23 cellular contexts compared by ENCODE assay signal in genomic region chr12:24679135-24679534, GRCh38.
DNase-seq lines count a peak whose midpoint lies in the region; ATAC-seq and TF ChIP-seq lines count a peak whose summit lies in the region.
"Had no signal": no experiment of that assay in that cellular context is flagged by ENCODE, and none has a peak within 500 bp of the region (broad histone marks: within the 10 kb centered on the region; RNA-seq: fewer than 3 reads in every experiment).

No MANE protein-coding gene starts in this region.

- H3K9me3 ChIP-seq in left lung (peaks cover 0 to 6% of the 10 kb centered on the region in 2 donors), upper lobe of right lung (no peaks in the 10 kb centered on the region)
- H3K9me3 ChIP-seq: A549, right atrium auricular region had no signal

- DNase-seq in Right ventricle myocardium superior: no peak
- no peak for DNase-seq in Right ventricle myocardium inferior (ENCODE audit: missing footprints)
- DNase-seq in choroid plexus epithelial cell (ENCODE audit: low read depth): peak; percentile 85
- DNase-seq in left lung: no peak
- DNase-seq in upper lobe of right lung: no peak
- no peak for DNase-seq in activated naive CD4-positive, alpha-beta T cell treated with anti-CD3 and anti-CD28 coated beads, Interleukin-2, amount 50 U/mL, for 72 hours (ENCODE audit: low spot score in 2 of 2)
- DNase-seq in A172 (ENCODE audit: low spot score): no peak
- DNase-seq: activated CD4-positive, alpha-beta T cell treated with anti-CD3 and anti-CD28 coated beads for 48 hours; activated naive CD8-positive, alpha-beta T cell treated with anti-CD3 and anti-CD28 coated beads, Interleukin-2, amount 10 ng/mL, durations not matched to agents 7 days and 5 days; activated T-cell treated with anti-CD3 and anti-CD28 coated beads, Interleukin-2, amount 50 U/mL, for 1 hour; CD4-positive, alpha-beta memory T cell; EL; left ventricle myocardium inferior; naive B cell; NCI-H2081 treated with DMSO at 0.1 percent for 48 hours; NCI-H774; stimulated activated CD4-positive, alpha-beta T cell treated with anti-CD3 and anti-CD28 coated beads, Interleukin-2, amount 100 ng/mL, for 24 hours; T-helper 9 cell had no signal

- ATAC-seq in Right ventricle myocardium superior (ENCODE audit: poor library complexity): peak; percentile 22
- no peak for ATAC-seq in Right ventricle myocardium inferior
- ATAC-seq in left lung: peak; percentile 61
- peak; percentile 52 for ATAC-seq in upper lobe of right lung
- ATAC-seq in GM18907 (IDR thresholded peaks at IDR 0.05; ENCODE audit: unreplicated experiment): no peak
- ATAC-seq in activated naive CD4-positive, alpha-beta T cell treated with anti-CD3 and anti-CD28 coated beads, Interleukin-2, amount 50 U/mL, for 72 hours: no peak
- ATAC-seq: A549, esophagus mucosa, GM12878 had no signal

- intact Hi-C loops in Right ventricle myocardium superior (cut with DNase I): no loop called here
- intact Hi-C loops in Right ventricle myocardium inferior (cut with DNase I): no loop called here
- intact Hi-C loops in left lung (cut with DNase I): no loop called here
- intact Hi-C loops in upper lobe of right lung (cut with DNase I): no loop called here

- no peak overlapping the region for H3K4me3 ChIP-seq in choroid plexus epithelial cell (ENCODE audit: low read depth, low read length)
- no peak overlapping the region for H3K4me3 ChIP-seq in left lung
- no peak overlapping the region for H3K4me3 ChIP-seq in upper lobe of right lung
- H3K4me3 ChIP-seq: A549, GM12878, left ventricle myocardium inferior, right atrium auricular region had no signal

- TF ChIP-seq CTCF in choroid plexus epithelial cell (conservative IDR thresholded peaks at IDR 0.05; ENCODE audit: low read depth, low read length) (no peak), left lung (IDR thresholded peaks at IDR 0.05) (no peak), upper lobe of right lung (IDR thresholded peaks at IDR 0.05) (no peak)

- peaks cover 3 to 4% of the 10 kb centered on the region in 2 donors for H3K9me3 Mint-ChIP-seq in activated naive CD4-positive, alpha-beta T cell treated with anti-CD3 and anti-CD28 coated beads, Interleukin-2, amount 50 U/mL, for 72 hours
- H3K9me3 Mint-ChIP-seq: activated naive CD8-positive, alpha-beta T cell treated with anti-CD3 and anti-CD28 coated beads, Interleukin-2, amount 10 ng/mL, durations not matched to agents 7 days and 5 days had no signal

- H3K36me3 ChIP-seq in left lung (no peaks in the 10 kb centered on the region), upper lobe of right lung (no peaks in the 10 kb centered on the region)
- H3K36me3 ChIP-seq: left ventricle myocardium inferior, right atrium auricular region had no signal

- H3K36me3 Mint-ChIP-seq in activated naive CD4-positive, alpha-beta T cell treated with anti-CD3 and anti-CD28 coated beads, Interleukin-2, amount 50 U/mL, for 72 hours: no peaks in the 10 kb centered on the region
- H3K36me3 Mint-ChIP-seq: activated naive CD8-positive, alpha-beta T cell treated with anti-CD3 and anti-CD28 coated beads, Interleukin-2, amount 10 ng/mL, durations not matched to agents 7 days and 5 days; CD4-positive, alpha-beta memory T cell had no signal

- H3K27me3 ChIP-seq in left lung: no peaks in the 10 kb centered on the region
- H3K27me3 ChIP-seq in upper lobe of right lung: no peaks in the 10 kb centered on the region
- H3K27me3 ChIP-seq: right atrium auricular region had no signal

- H3K4me1 ChIP-seq in left lung: peaks cover 5 to 6% of the 10 kb centered on the region in 2 donors
- no peaks in the 10 kb centered on the region for H3K4me1 ChIP-seq in upper lobe of right lung
- H3K4me1 ChIP-seq: A549, left ventricle myocardium inferior, right atrium auricular region had no signal

- H3K27ac Mint-ChIP-seq in activated naive CD4-positive, alpha-beta T cell treated with anti-CD3 and anti-CD28 coated beads, Interleukin-2, amount 50 U/mL, for 72 hours: no peak overlapping the region
- H3K27ac Mint-ChIP-seq: activated naive CD8-positive, alpha-beta T cell treated with anti-CD3 and anti-CD28 coated beads, Interleukin-2, amount 10 ng/mL, durations not matched to agents 7 days and 5 days; CD4-positive, alpha-beta memory T cell; naive B cell had no signal

- H3K27ac ChIP-seq in left lung: no peak overlapping the region
- no peak overlapping the region for H3K27ac ChIP-seq in upper lobe of right lung
- H3K27ac ChIP-seq: A549, left ventricle myocardium inferior, right atrium auricular region had no signal

Comparison
In these comparisons a context has a peak if more than half of its experiments do, and no peak if none do; other contexts are left out.
1. ATAC-seq: peak in Right ventricle myocardium superior (single experiment), left lung (single experiment) and upper lobe of right lung (single experiment); none in Right ventricle myocardium inferior (single experiment), GM18907 (single experiment) and activated naive CD4-positive, alpha-beta T cell treated with anti-CD3 and anti-CD28 coated beads, Interleukin-2, amount 50 U/mL, for 72 hours (0 of 2).